Comparison of ENCODE assay signal across 22 cellular contexts in the genomic region with DNA sequence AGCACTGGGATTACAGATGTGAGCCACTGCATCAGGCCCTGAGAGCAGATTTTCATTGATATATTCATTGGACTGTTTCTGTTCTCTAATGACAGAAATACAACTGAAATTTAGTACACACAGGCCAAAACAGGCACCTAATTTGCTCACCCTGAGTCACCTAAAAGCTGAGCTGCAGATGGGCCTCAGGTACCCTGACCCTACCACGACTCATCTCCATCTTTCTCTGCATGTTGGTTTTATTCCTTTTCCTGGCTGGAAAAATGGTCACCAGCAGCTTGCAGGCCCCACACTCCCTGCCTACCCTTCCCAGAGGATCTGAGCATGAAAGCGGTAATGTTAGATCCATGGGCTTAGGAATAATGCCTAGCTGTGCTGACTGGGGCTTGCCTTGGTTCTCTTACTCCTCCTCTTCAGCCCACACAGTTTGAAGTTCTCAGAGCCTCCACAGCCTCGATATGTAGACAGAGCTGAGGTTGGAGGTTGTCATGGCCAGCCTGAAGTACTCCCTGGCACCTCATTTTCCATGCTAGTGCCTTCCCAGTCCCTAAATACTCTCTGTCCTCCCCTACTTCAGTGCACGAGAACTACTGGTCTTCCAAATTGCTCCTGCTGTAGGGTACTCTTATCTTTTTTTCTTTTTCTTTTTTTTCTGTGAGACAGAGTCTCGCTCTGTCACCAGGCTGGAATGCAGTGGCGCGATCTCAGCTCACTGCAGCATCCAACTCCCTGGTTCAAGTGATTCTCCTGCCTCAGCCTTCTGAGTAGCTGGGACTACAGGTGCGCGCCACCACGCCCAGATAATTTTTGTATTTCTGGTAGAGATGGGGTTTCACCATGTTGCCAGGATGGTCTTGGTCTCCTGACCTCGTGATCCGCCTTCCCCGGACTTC. TPM values are rescaled to one million over a fixed set of nuclear protein-coding genes. Genes with fewer than 3 reads are reported as not detected.
DNase-seq lines count a peak whose midpoint lies in the region; ATAC-seq and TF ChIP-seq lines count a peak whose summit lies in the region.
"Had no signal": no experiment of that assay in that cellular context is flagged by ENCODE, and none has a peak within 500 bp of the region (broad histone marks: within the 10 kb centered on the region; RNA-seq: fewer than 3 reads in every experiment).

No MANE protein-coding gene starts in this region.

- no peak overlapping the region for H3K4me3 ChIP-seq in smooth muscle cell
- H3K4me3 ChIP-seq: MG63, uterus had no signal

- H3K79me2 ChIP-seq in smooth muscle cell (ENCODE audit: low read depth) = no peaks in the 10 kb centered on the region

- peak overlapping the region; percentile 80 for H3K27ac ChIP-seq in smooth muscle cell (ENCODE audit: low read depth)
- H3K27ac ChIP-seq: uterus, WERI-Rb-1 had no signal

- H4K20me1 ChIP-seq in smooth muscle cell (ENCODE audit: low read depth) = no peaks in the 10 kb centered on the region

- DNase-seq in activated CD8-positive, alpha-beta T cell treated with anti-CD3 and anti-CD28 coated beads for 36 hours = no peak
- DNase-seq in activated CD8-positive, alpha-beta T cell treated with anti-CD3 and anti-CD28 coated beads, Interleukin-2, amount 10 ng/mL, durations not matched to agents 7 days and 5 days = no peak
- DNase-seq in RKO (ENCODE audit: low spot score) = peak; percentile 29
- DNase-seq in islet precursor cell = peak; percentile 75
- DNase-seq in smooth muscle cell (lab: John Stamatoyannopoulos, UW; ENCODE audit: unreplicated experiment) = no peak
- no peak for DNase-seq in left colon
- DNase-seq in COLO829 (ENCODE audit: low spot score) = no peak
- DNase-seq: activated naive CD4-positive, alpha-beta T cell treated with anti-CD3 and anti-CD28 coated beads for 36 hours; activated T-cell treated with anti-CD3 and anti-CD28 coated beads for 4 hours; effector memory CD4-positive, alpha-beta T cell; glutamatergic neuron; left ventricle myocardium superior; MG63; NCI-H1436 treated with DMSO at 0.1 percent for 48 hours; NCI-H2171; NCI-H526; occipital lobe; SHP77 treated with DMSO at 0.1 percent for 48 hours; stimulated activated CD4-positive, alpha-beta T cell treated with anti-CD3 and anti-CD28 coated beads, Interleukin-12 subunit alpha, Interleukin-12 subunit beta, amount 100 ng/mL, for 4 hours; uterus; WERI-Rb-1 had no signal

- H3K4me1 Mint-ChIP-seq in activated CD8-positive, alpha-beta T cell treated with anti-CD3 and anti-CD28 coated beads for 36 hours (ENCODE audit: low read depth) = peaks cover 16% of the 10 kb centered on the region
- peaks cover 10% of the 10 kb centered on the region for H3K4me1 Mint-ChIP-seq in activated CD8-positive, alpha-beta T cell treated with anti-CD3 and anti-CD28 coated beads, Interleukin-2, amount 10 ng/mL, durations not matched to agents 7 days and 5 days (ENCODE audit: low read depth)

- H3K27me3 ChIP-seq in smooth muscle cell (ENCODE audit: low read depth) = no peaks in the 10 kb centered on the region
- H3K27me3 ChIP-seq: MG63, uterus had no signal

- no peak overlapping the region for H3K4me3 Mint-ChIP-seq in activated CD8-positive, alpha-beta T cell treated with anti-CD3 and anti-CD28 coated beads for 36 hours
- H3K4me3 Mint-ChIP-seq in activated CD8-positive, alpha-beta T cell treated with anti-CD3 and anti-CD28 coated beads, Interleukin-2, amount 10 ng/mL, durations not matched to agents 7 days and 5 days = no peak overlapping the region
- H3K4me3 Mint-ChIP-seq: activated naive CD4-positive, alpha-beta T cell treated with anti-CD3 and anti-CD28 coated beads for 36 hours had no signal

- peak overlapping the region; percentile 81 for H3K4me2 ChIP-seq in smooth muscle cell

- H3K9ac ChIP-seq in smooth muscle cell (ENCODE audit: low read depth) = no peak overlapping the region

- intact Hi-C loops in activated CD8-positive, alpha-beta T cell treated with anti-CD3 and anti-CD28 coated beads for 36 hours (cut with micrococcal nuclease) = no loop called here
- intact Hi-C loops in left colon (cut with DNase I, micrococcal nuclease) = no loop called here

- peaks cover 16% of the 10 kb centered on the region for H3F3A ChIP-seq in smooth muscle cell (ENCODE audit: low read depth)

- H3K27me3 Mint-ChIP-seq in activated CD8-positive, alpha-beta T cell treated with anti-CD3 and anti-CD28 coated beads for 36 hours = no peaks in the 10 kb centered on the region
- no peaks in the 10 kb centered on the region for H3K27me3 Mint-ChIP-seq in activated CD8-positive, alpha-beta T cell treated with anti-CD3 and anti-CD28 coated beads, Interleukin-2, amount 10 ng/mL, durations not matched to agents 7 days and 5 days (ENCODE audit: low read depth)

- no peak for TF ChIP-seq CTCF in activated CD8-positive, alpha-beta T cell treated with anti-CD3 and anti-CD28 coated beads for 36 hours (IDR thresholded peaks at IDR 0.05)
- no peak for TF ChIP-seq CTCF in smooth muscle cell (IDR thresholded peaks at IDR 0.05; ENCODE audit: borderline replicate concordance, insufficient read depth, poor library complexity, severe bottlenecking)

- peaks cover 10% of the 10 kb centered on the region for H3K36me3 Mint-ChIP-seq in activated CD8-positive, alpha-beta T cell treated with anti-CD3 and anti-CD28 coated beads for 36 hours (ENCODE audit: low read depth)
- peaks cover 4% of the 10 kb centered on the region for H3K36me3 Mint-ChIP-seq in activated CD8-positive, alpha-beta T cell treated with anti-CD3 and anti-CD28 coated beads, Interleukin-2, amount 10 ng/mL, durations not matched to agents 7 days and 5 days (ENCODE audit: low read depth)

- no peaks in the 10 kb centered on the region for H3K9me3 Mint-ChIP-seq in activated CD8-positive, alpha-beta T cell treated with anti-CD3 and anti-CD28 coated beads for 36 hours
- H3K9me3 Mint-ChIP-seq in activated CD8-positive, alpha-beta T cell treated with anti-CD3 and anti-CD28 coated beads, Interleukin-2, amount 10 ng/mL, durations not matched to agents 7 days and 5 days (ENCODE audit: insufficient read depth) = no peaks in the 10 kb centered on the region
- H3K9me3 Mint-ChIP-seq: activated naive CD4-positive, alpha-beta T cell treated with anti-CD3 and anti-CD28 coated beads for 36 hours had no signal

- no peaks in the 10 kb centered on the region for H3K36me3 ChIP-seq in smooth muscle cell (ENCODE audit: low read depth)
- H3K36me3 ChIP-seq: MG63, uterus had no signal

- H3K4me1 ChIP-seq in smooth muscle cell (ENCODE audit: low read depth) = peaks cover 4% of the 10 kb centered on the region
- H3K4me1 ChIP-seq: uterus had no signal

- ATAC-seq in activated CD8-positive, alpha-beta T cell treated with anti-CD3 and anti-CD28 coated beads for 36 hours = no peak
- ATAC-seq in activated CD8-positive, alpha-beta T cell treated with anti-CD3 and anti-CD28 coated beads, Interleukin-2, amount 10 ng/mL, durations not matched to agents 7 days and 5 days = no peak
- ATAC-seq in HG02798 (IDR thresholded peaks at IDR 0.05; ENCODE audit: poor library complexity, unreplicated experiment) = no peak
- no peak for ATAC-seq in left colon
- ATAC-seq: left ventricle myocardium superior had no signal

- 65% methylated on average over 13 of the region's 13 CpGs for WGBS in smooth muscle cell (ENCODE audit: low lambda C conversion rate)

- CTCF ChIA-PET in activated CD8-positive, alpha-beta T cell treated with anti-CD3 and anti-CD28 coated beads for 36 hours (lab: Charles Lee) = interaction anchor here (0.6 to 1.3 kb wide), 2 partner anchors 16 to 657 kb away, joined by 3 read pairs; no protein-coding TSS in a partner anchor
- CTCF ChIA-PET in activated CD8-positive, alpha-beta T cell treated with anti-CD3 and anti-CD28 coated beads, Interleukin-2, amount 10 ng/mL, durations not matched to agents 7 days and 5 days (lab: Charles Lee) = no interaction called here

- H3K9me3 ChIP-seq in smooth muscle cell (replicated peaks; ENCODE audit: low read depth) = no peaks in the 10 kb centered on the region
- H3K9me3 ChIP-seq: MG63, uterus had no signal

- H2AFZ ChIP-seq in smooth muscle cell (ENCODE audit: low read depth) = no peak overlapping the region

- POLR2A ChIA-PET in activated CD8-positive, alpha-beta T cell treated with anti-CD3 and anti-CD28 coated beads for 36 hours (lab: Charles Lee) = interaction anchor here (1.2 kb wide), 1 partner anchor 29 kb away, joined by 3 read pairs; no protein-coding TSS in a partner anchor
- POLR2A ChIA-PET in activated CD8-positive, alpha-beta T cell treated with anti-CD3 and anti-CD28 coated beads, Interleukin-2, amount 10 ng/mL, durations not matched to agents 7 days and 5 days (lab: Charles Lee) = no interaction called here

- H3K27ac Mint-ChIP-seq in activated CD8-positive, alpha-beta T cell treated with anti-CD3 and anti-CD28 coated beads for 36 hours = peak overlapping the region; percentile 43
- H3K27ac Mint-ChIP-seq in activated CD8-positive, alpha-beta T cell treated with anti-CD3 and anti-CD28 coated beads, Interleukin-2, amount 10 ng/mL, durations not matched to agents 7 days and 5 days = no peak overlapping the region
- H3K27ac Mint-ChIP-seq: activated naive CD4-positive, alpha-beta T cell treated with anti-CD3 and anti-CD28 coated beads for 36 hours had no signal

RNA-seq across cellular contexts. Expression of a gene that starts 51.1 kb away (rescaled TPM):
- 100 to 1,000 TPM; 139 to 142 TPM for total RNA-seq in activated CD8-positive, alpha-beta T cell treated with anti-CD3 and anti-CD28 coated beads for 36 hours
- 10 to 100 TPM; 28.6 to 36.4 TPM for total RNA-seq in activated CD8-positive, alpha-beta T cell treated with anti-CD3 and anti-CD28 coated beads, Interleukin-2, amount 10 ng/mL, durations not matched to agents 7 days and 5 days
- 17.5 and 21.2 TPM in 2 replicates for total RNA-seq in smooth muscle cell
- 33.9 and 44.5 TPM in 2 replicates for polyA plus RNA-seq in smooth muscle cell
- 10 to 100 TPM; 44.5 to 62.3 TPM for total RNA-seq in left colon

Comparison
In these comparisons a context has a peak if more than half of its experiments do, and no peak if none do; other contexts are left out.
1. DNase-seq: peak in RKO (single experiment) and islet precursor cell (single experiment); none in activated CD8-positive, alpha-beta T cell treated with anti-CD3 and anti-CD28 coated beads for 36 hours (single experiment), activated CD8-positive, alpha-beta T cell treated with anti-CD3 and anti-CD28 coated beads, Interleukin-2, amount 10 ng/mL, durations not matched to agents 7 days and 5 days (single experiment), smooth muscle cell (single experiment), left colon (0 of 2) and COLO829 (single experiment).